Comparison of ENCODE assay signal across 11 cellular contexts in genomic region chr12:62328296-62328921, GRCh38.
"Had no signal": no experiment of that assay in that cellular context is flagged by ENCODE, and none has a peak within 500 bp of the region (broad histone marks: within the 10 kb centered on the region; RNA-seq: fewer than 3 reads in every experiment).

No MANE protein-coding gene starts in this region.

- H3K27ac Mint-ChIP-seq: activated naive CD4-positive, alpha-beta T cell treated with anti-CD3 and anti-CD28 coated beads, Interleukin-2, amount 50 U/mL, for 72 hours; activated T-cell treated with anti-CD3 and anti-CD28 coated beads, Interleukin-2, amount 50 U/mL, for 24 hours; immature natural killer cell had no signal

- ATAC-seq: activated naive CD4-positive, alpha-beta T cell treated with anti-CD3 and anti-CD28 coated beads, Interleukin-2, amount 50 U/mL, for 72 hours; left colon; naive thymus-derived CD4-positive, alpha-beta T cell; right cardiac atrium had no signal

- DNase-seq: activated CD4-positive, alpha-beta T cell treated with anti-CD3 and anti-CD28 coated beads, Interleukin-2, amount 50 U/mL, for 1 hour; activated CD4-positive, CD25-positive, alpha-beta regulatory T cell; activated effector memory CD4-positive, alpha-beta T cell treated with Interleukin-2 at 50 U/mL for 16 hours; activated T-cell treated with anti-CD3 and anti-CD28 coated beads, Interleukin-2, amount 50 U/mL, for 24 hours; immature natural killer cell; left colon; naive thymus-derived CD4-positive, alpha-beta T cell; right cardiac atrium had no signal

- H3K4me3 Mint-ChIP-seq: activated T-cell treated with anti-CD3 and anti-CD28 coated beads, Interleukin-2, amount 50 U/mL, for 24 hours; immature natural killer cell had no signal

- H3K27me3 Mint-ChIP-seq: activated T-cell treated with anti-CD3 and anti-CD28 coated beads, Interleukin-2, amount 50 U/mL, for 24 hours; naive thymus-derived CD4-positive, alpha-beta T cell had no signal

- H3K9me3 Mint-ChIP-seq: activated naive CD4-positive, alpha-beta T cell treated with anti-CD3 and anti-CD28 coated beads, Interleukin-2, amount 50 U/mL, for 72 hours; activated T-cell treated with anti-CD3 and anti-CD28 coated beads, Interleukin-2, amount 50 U/mL, for 24 hours; immature natural killer cell; naive thymus-derived CD4-positive, alpha-beta T cell had no signal

- H3K4me3 ChIP-seq: smooth muscle cell had no signal

- FAIRE-seq: urothelium cell line had no signal
